8 cellular contexts compared by ENCODE assay signal in the genomic region with DNA sequence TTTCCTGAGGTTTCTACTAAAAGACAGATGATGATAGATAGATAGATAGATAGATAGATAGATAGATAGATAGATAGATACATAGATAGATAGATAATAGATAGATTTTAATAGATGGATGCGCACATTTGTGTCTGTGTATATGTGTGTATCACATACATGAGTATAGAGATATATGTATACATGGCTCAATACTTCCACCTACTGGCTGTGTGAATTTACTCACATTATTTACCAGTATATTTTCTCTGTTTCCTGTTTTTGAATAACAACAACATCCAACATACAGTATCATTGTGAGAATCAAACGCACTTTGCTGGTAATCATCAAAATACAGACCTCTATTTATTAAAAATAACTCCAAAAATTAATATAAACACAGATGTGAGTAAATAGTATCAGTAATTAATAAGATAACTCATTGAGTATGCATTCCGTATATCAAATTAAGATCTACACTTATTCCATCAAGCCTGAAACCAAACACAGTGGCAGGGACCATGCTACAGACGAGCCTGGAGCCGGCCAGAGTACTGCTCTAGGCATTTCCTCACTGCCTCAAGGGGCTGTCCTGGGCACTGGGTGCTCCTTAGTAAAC.
DNase-seq lines count a peak whose midpoint lies in the region; ATAC-seq and TF ChIP-seq lines count a peak whose summit lies in the region.

No MANE protein-coding gene starts in this region.

- TF ChIP-seq CTCF in fibroblast of pulmonary artery (IDR thresholded peaks at IDR 0.05; ENCODE audit: low read length, missing control alignments) (peak; percentile 48), gastrocnemius medialis (IDR thresholded peaks at IDR 0.05 in 4 of 5, conservative IDR thresholded peaks at IDR 0.05 in 1 of 5) (peak in 3 of 5 experiments; percentile 8 to 34 (median 14))

- no peak overlapping the region for H3K27ac ChIP-seq in gastrocnemius medialis

- no peaks in the 10 kb centered on the region for H3K27me3 ChIP-seq in gastrocnemius medialis

- ATAC-seq in GM21529 (IDR thresholded peaks at IDR 0.05; ENCODE audit: unreplicated experiment), result peak; percentile 71
- ATAC-seq in gastrocnemius medialis, result no peak

- in situ Hi-C loops in gastrocnemius medialis (cut with MboI; ENCODE audit: low sequenced_read_pairs in 4 of 4), result no loop called here

- no peaks in the 10 kb centered on the region for H3K9me3 ChIP-seq in gastrocnemius medialis

- no peak overlapping the region for H3K4me3 ChIP-seq in fibroblast of pulmonary artery (replicated peaks; ENCODE audit: low read depth, low read length)
- H3K4me3 ChIP-seq in gastrocnemius medialis, result no peak overlapping the region

- H3K36me3 ChIP-seq in gastrocnemius medialis, result no peaks in the 10 kb centered on the region

- intact Hi-C loops in gastrocnemius medialis (cut with DNase I; ENCODE audit: low total_unique reads), result loop anchor here (5.0 kb wide), 1 partner anchor 1281 kb away; no protein-coding TSS in a partner anchor

- H3K4me1 ChIP-seq in gastrocnemius medialis, result no peaks in the 10 kb centered on the region

- no peak for TF ChIP-seq POLR2A in gastrocnemius medialis (IDR thresholded peaks at IDR 0.05)

- peak; percentile 83 for DNase-seq in DMS153 treated with DMSO at 0.1 percent for 48 hours (lab: John Stamatoyannopoulos, UW; ENCODE audit: unreplicated experiment)
- DNase-seq in M059J (ENCODE audit: low read depth), result peak; percentile 65
- peak; percentile 60 for DNase-seq in SHP77 treated with DMSO at 0.1 percent for 48 hours (lab: John Stamatoyannopoulos, UW)
- peak; percentile 80 for DNase-seq in fibroblast of pulmonary artery (ENCODE audit: low read depth)
- no peak for DNase-seq in gastrocnemius medialis
- no peak for DNase-seq in activated CD4-positive, alpha-beta T cell treated with anti-CD3 and anti-CD28 coated beads, Interleukin-2, amount 50 U/mL, for 4 hours
- no peak for DNase-seq in stimulated activated naive CD4-positive, alpha-beta T cell treated with Interleukin-2 at 50 U/mL for 16 hours (lab: John Stamatoyannopoulos, UW)

Comparison
In these comparisons a context has a peak if more than half of its experiments do, and no peak if none do; other contexts are left out.
1. DNase-seq: peak in DMS153 treated with DMSO at 0.1 percent for 48 hours (single experiment), M059J (single experiment), SHP77 treated with DMSO at 0.1 percent for 48 hours (single experiment) and fibroblast of pulmonary artery (single experiment); none in gastrocnemius medialis (0 of 2), activated CD4-positive, alpha-beta T cell treated with anti-CD3 and anti-CD28 coated beads, Interleukin-2, amount 50 U/mL, for 4 hours (0 of 2) and stimulated activated naive CD4-positive, alpha-beta T cell treated with Interleukin-2 at 50 U/mL for 16 hours (single experiment).